In the genomic region with DNA sequence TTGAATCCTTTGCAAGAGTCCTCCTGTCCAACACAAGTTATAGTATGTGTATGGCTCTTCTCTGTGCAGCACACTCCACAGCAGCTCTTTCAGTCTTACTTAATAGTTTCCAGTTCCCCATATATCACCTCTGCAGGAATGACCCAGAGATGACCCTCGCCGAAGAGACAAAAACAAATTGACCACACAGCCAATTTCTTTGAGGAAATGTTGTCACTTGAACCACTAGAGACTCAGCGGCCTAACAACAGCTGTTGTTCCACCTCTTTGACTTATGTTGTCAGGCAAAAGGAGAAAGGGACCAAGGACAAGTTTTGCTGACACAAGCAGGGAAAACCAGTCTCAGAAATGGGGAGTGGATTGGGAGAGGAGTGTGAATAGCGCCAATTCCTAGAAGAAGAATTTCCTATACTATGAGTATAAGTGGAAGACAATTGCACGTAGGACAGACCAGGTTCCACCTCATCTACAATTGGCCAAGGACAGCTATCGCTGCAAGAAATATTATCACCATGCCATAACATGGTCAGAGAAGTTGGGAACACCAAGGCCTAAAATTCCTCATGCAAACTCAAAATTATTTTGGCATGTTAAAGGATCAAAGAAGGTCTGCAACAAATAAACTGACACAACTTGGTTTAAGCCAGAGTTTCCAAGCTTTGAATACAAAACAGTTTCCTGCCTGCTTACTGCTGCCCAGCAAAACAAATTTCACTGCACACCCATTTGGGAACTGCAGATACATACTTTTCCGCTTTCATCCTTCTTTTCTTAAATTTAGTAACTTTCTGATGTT, we compare ENCODE assay signal across 14 cellular contexts. TPM values are rescaled to one million over a fixed set of nuclear protein-coding genes. Genes with fewer than 3 reads are reported as not detected.
DNase-seq lines count a peak whose midpoint lies in the region; ATAC-seq lines count a peak whose summit lies in the region.
"Had no signal": no experiment of that assay in that cellular context is flagged by ENCODE, and none has a peak within 500 bp of the region (broad histone marks: within the 10 kb centered on the region; RNA-seq: fewer than 3 reads in every experiment).

No MANE protein-coding gene starts in this region.

- H3K27me3 ChIP-seq in CD4-positive, alpha-beta memory T cell (ENCODE audit: insufficient read depth, low read length), result no peaks in the 10 kb centered on the region
- H3K27me3 ChIP-seq in trophoblast cell (ENCODE audit: insufficient read depth, low read length), result no peaks in the 10 kb centered on the region
- H3K27me3 ChIP-seq: hepatocyte had no signal

- no peak overlapping the region for H2BK12ac ChIP-seq in trophoblast cell (ENCODE audit: low read length)

- no peak overlapping the region for H2BK5ac ChIP-seq in trophoblast cell (ENCODE audit: low read depth, low read length, poor library complexity)

- H3K36me3 Mint-ChIP-seq in CD4-positive, alpha-beta memory T cell, result no peaks in the 10 kb centered on the region
- H3K36me3 Mint-ChIP-seq in effector memory CD8-positive, alpha-beta T cell (ENCODE audit: insufficient read depth), result peaks cover 6% of the 10 kb centered on the region
- H3K36me3 Mint-ChIP-seq: naive B cell had no signal

- H3K9me3 ChIP-seq in CD4-positive, alpha-beta memory T cell (ENCODE audit: control insufficient read depth in 1 of 2, low read length in 2 of 2), result no peaks in the 10 kb centered on the region
- no peaks in the 10 kb centered on the region for H3K9me3 ChIP-seq in trophoblast cell (ENCODE audit: insufficient read depth, low read depth, low read length)

- no peak overlapping the region for H2BK120ac ChIP-seq in trophoblast cell (ENCODE audit: insufficient read depth, low read length, poor library complexity)

- peak; percentile 70 for ATAC-seq in GM19395 (IDR thresholded peaks at IDR 0.05; ENCODE audit: unreplicated experiment)
- ATAC-seq in HG03045 (IDR thresholded peaks at IDR 0.05; ENCODE audit: unreplicated experiment), result peak; percentile 58
- no peak for ATAC-seq in effector memory CD8-positive, alpha-beta T cell (replicated peaks)

- no peak overlapping the region for H3K4me3 ChIP-seq in CD4-positive, alpha-beta memory T cell (ENCODE audit: low read length in 2 of 2)
- H3K4me3 ChIP-seq in trophoblast cell (ENCODE audit: low read depth, low read length), result no peak overlapping the region
- H3K4me3 ChIP-seq: coronary artery, hepatocyte had no signal

- no peak overlapping the region for H4K12ac ChIP-seq in trophoblast cell (ENCODE audit: low read depth, low read length)

- no peak overlapping the region for H3K27ac Mint-ChIP-seq in CD4-positive, alpha-beta memory T cell
- no peak overlapping the region for H3K27ac Mint-ChIP-seq in effector memory CD8-positive, alpha-beta T cell

- H4K91ac ChIP-seq in trophoblast cell (ENCODE audit: low read depth, low read length), result no peak overlapping the region

- no peak overlapping the region for H3K18ac ChIP-seq in trophoblast cell (ENCODE audit: low read length)

- no peak overlapping the region for H3K4me3 Mint-ChIP-seq in CD4-positive, alpha-beta memory T cell
- H3K4me3 Mint-ChIP-seq in effector memory CD8-positive, alpha-beta T cell, result no peak overlapping the region
- H3K4me3 Mint-ChIP-seq: naive B cell had no signal

- no peak overlapping the region for H3K14ac ChIP-seq in trophoblast cell (ENCODE audit: low read length)

- CTCF ChIA-PET in CD4-positive, alpha-beta memory T cell (lab: Charles Lee; ENCODE audit: partially characterized antibody), result interaction anchor here (1.7 to 3.7 kb wide), 2 partner anchors 11 to 41 kb away, joined by 4 to 28 read pairs; a partner anchor contains a TSS

- no peaks in the 10 kb centered on the region for H3K79me1 ChIP-seq in trophoblast cell (ENCODE audit: low read length)

- H3K4ac ChIP-seq in trophoblast cell (ENCODE audit: low read depth, low read length), result no peak overlapping the region

- no peaks in the 10 kb centered on the region for H3K9me3 Mint-ChIP-seq in CD4-positive, alpha-beta memory T cell
- no peaks in the 10 kb centered on the region for H3K9me3 Mint-ChIP-seq in effector memory CD8-positive, alpha-beta T cell
- H3K9me3 Mint-ChIP-seq: naive B cell had no signal

- H3K4me1 Mint-ChIP-seq in CD4-positive, alpha-beta memory T cell, result peaks cover 0 to 4% (median 0%) of the 10 kb centered on the region in 4 donors
- peaks cover 0 to 2% of the 10 kb centered on the region in 2 donors for H3K4me1 Mint-ChIP-seq in effector memory CD8-positive, alpha-beta T cell (ENCODE audit: low read depth in 2 of 2)

- H3K23ac ChIP-seq in trophoblast cell (ENCODE audit: low read length), result no peak overlapping the region

- H2AK5ac ChIP-seq in trophoblast cell (ENCODE audit: low read length), result no peak overlapping the region

- WGBS in trophoblast cell (ENCODE audit: extremely low coverage, insufficient coverage, insufficient read length), result no CpG with 5 or more reads among the region's 7 CpGs

- DNase-seq in CD1c-positive myeloid dendritic cell (ENCODE audit: extremely low spot score) (peak; percentile 71), RPMI8226 (peak; percentile 77), trophoblast cell (no peak)
- DNase-seq in CD4-positive, alpha-beta memory T cell, result no peak
- no peak for DNase-seq in effector memory CD8-positive, alpha-beta T cell
- DNase-seq in activated CD8-positive, alpha-beta memory T cell treated with anti-CD3 and anti-CD28 coated beads for 24 hours, result no peak
- DNase-seq: ACHN; activated effector memory CD4-positive, alpha-beta T cell treated with Interleukin-2 at 50 U/mL for 16 hours; naive B cell; NCI-H526 had no signal

- no peaks in the 10 kb centered on the region for H3K79me2 ChIP-seq in trophoblast cell (ENCODE audit: control insufficient read depth, insufficient read depth, low read length, poor library complexity)
- H3K79me2 ChIP-seq: hepatocyte had no signal

- H2AFZ ChIP-seq in trophoblast cell (ENCODE audit: insufficient read depth, low read length, poor library complexity), result no peak overlapping the region
- H2AFZ ChIP-seq: hepatocyte had no signal

- no peaks in the 10 kb centered on the region for H3K36me3 ChIP-seq in CD4-positive, alpha-beta memory T cell (ENCODE audit: insufficient read depth, low read length)
- no peaks in the 10 kb centered on the region for H3K36me3 ChIP-seq in trophoblast cell (ENCODE audit: control insufficient read depth in 1 of 2, insufficient read depth in 2 of 2, low read length in 2 of 2)

- H3K4me2 ChIP-seq in trophoblast cell (ENCODE audit: low read length), result no peak overlapping the region
- H3K4me2 ChIP-seq: hepatocyte had no signal

- intact Hi-C loops in CD4-positive, alpha-beta memory T cell (cut with micrococcal nuclease), result no loop called here

- no peak overlapping the region for H3K9ac ChIP-seq in trophoblast cell (ENCODE audit: low read length)

- H4K8ac ChIP-seq in trophoblast cell (ENCODE audit: low read depth, low read length), result no peak overlapping the region

- H3K4me1 ChIP-seq in CD4-positive, alpha-beta memory T cell (ENCODE audit: insufficient read depth, low read length), result no peaks in the 10 kb centered on the region
- peaks cover 7 to 8% of the 10 kb centered on the region in 2 experiments for H3K4me1 ChIP-seq in trophoblast cell (ENCODE audit: control insufficient read depth in 1 of 2, insufficient read depth in 2 of 2, low read length in 2 of 2)

- POLR2A ChIA-PET in CD4-positive, alpha-beta memory T cell (lab: Charles Lee; ENCODE audit: partially characterized antibody), result interaction anchor here (1.2 kb wide), 1 partner anchor 15 kb away, joined by 4 read pairs; no protein-coding TSS in a partner anchor

- H3K27ac ChIP-seq in CD4-positive, alpha-beta memory T cell (ENCODE audit: low read depth, low read length), result no peak overlapping the region
- no peak overlapping the region for H3K27ac ChIP-seq in trophoblast cell (ENCODE audit: low read depth, low read length)
- H3K27ac ChIP-seq: coronary artery, hepatocyte had no signal

- peaks cover 0 to 4% of the 10 kb centered on the region in 2 donors for H3K27me3 Mint-ChIP-seq in CD4-positive, alpha-beta memory T cell
- H3K27me3 Mint-ChIP-seq in effector memory CD8-positive, alpha-beta T cell, result peaks cover 10 to 13% of the 10 kb centered on the region in 2 donors

RNA-seq across cellular contexts. Expression of a gene that starts 41.7 kb away (rescaled TPM):
- 10 to 100 TPM; 54.7 to 55.6 TPM for total RNA-seq in CD4-positive, alpha-beta memory T cell
- polyA plus RNA-seq in CD4-positive, alpha-beta memory T cell, result 10 to 100 TPM in 1 of 2 donors, 1 to 10 TPM in 1; 4.7 to 13.4 TPM
- 5.4 and 5.5 TPM in 2 replicates for polyA plus RNA-seq in trophoblast cell (2013)

Comparison
In these comparisons a context has a peak if more than half of its experiments do, and no peak if none do; other contexts are left out.
1. DNase-seq: peak in CD1c-positive myeloid dendritic cell (single experiment) and RPMI8226 (single experiment); none in CD4-positive, alpha-beta memory T cell (0 of 5), effector memory CD8-positive, alpha-beta T cell (0 of 3), trophoblast cell (0 of 2) and activated CD8-positive, alpha-beta memory T cell treated with anti-CD3 and anti-CD28 coated beads for 24 hours (single experiment).